1 cellular context compared by ENCODE assay signal in the genomic region with DNA sequence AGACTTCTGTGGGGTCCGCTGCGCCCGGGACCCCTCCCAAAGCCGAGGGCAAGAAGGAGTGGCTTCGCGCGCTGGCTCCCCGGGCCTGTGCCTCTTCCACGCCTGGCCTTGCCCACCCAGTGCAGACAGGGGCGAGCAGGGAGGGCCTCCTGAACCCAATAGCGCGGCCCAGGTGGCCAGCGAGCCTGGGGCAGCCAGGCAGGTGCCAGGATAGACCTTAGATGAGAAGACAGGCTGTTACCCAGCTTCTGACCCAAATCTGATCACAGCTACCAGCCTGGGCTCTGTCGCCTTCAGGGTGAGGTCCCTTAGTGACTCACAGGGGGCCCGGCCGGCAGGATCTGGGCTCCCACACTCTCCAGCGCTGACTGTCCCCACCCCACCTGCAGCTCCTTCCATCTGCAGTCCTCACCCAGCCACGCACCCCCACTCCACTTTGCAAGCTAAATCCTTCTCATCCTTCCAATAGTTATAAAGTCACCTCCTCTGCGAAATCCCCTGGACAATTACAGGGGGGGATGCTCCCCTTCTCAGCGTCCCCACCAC.
TF ChIP-seq lines count a peak whose summit lies in the region.

No MANE protein-coding gene starts in this region.

TF ChIP-seq in HepG2, 621 proteins besides CTCF, POLR2A, EP300 and RAD21:
- TF ChIP-seq ZNF143 (CRISPR knock-in tag; IDR thresholded peaks at IDR 0.05) (no peak), BORCS8-MEF2B (CRISPR knock-in tag; IDR thresholded peaks at IDR 0.05) (no peak), ZSCAN20 (CRISPR knock-in tag; IDR thresholded peaks at IDR 0.05; ENCODE audit: borderline replicate concordance) (no peak), RFX3 (CRISPR knock-in tag; IDR thresholded peaks at IDR 0.05) (no peak), SAP130 (CRISPR knock-in tag; IDR thresholded peaks at IDR 0.05; ENCODE audit: low read depth) (no peak), NFRKB (IDR thresholded peaks at IDR 0.05) (no peak), DMAP1 (CRISPR knock-in tag; IDR thresholded peaks at IDR 0.05) (no peak), RBM22 (optimal IDR thresholded peaks at IDR 0.05; ENCODE audit: low read length) (no peak), ISL2 (CRISPR knock-in tag; IDR thresholded peaks at IDR 0.05) (no peak), ZNF550 (CRISPR knock-in tag; IDR thresholded peaks at IDR 0.05; ENCODE audit: borderline replicate concordance) (no peak), ZNF446 (CRISPR knock-in tag; IDR thresholded peaks at IDR 0.05) (no peak), CAMTA2 (CRISPR knock-in tag; IDR thresholded peaks at IDR 0.05; ENCODE audit: borderline replicate concordance) (no peak)
- TF ChIP-seq, protein P1, sequence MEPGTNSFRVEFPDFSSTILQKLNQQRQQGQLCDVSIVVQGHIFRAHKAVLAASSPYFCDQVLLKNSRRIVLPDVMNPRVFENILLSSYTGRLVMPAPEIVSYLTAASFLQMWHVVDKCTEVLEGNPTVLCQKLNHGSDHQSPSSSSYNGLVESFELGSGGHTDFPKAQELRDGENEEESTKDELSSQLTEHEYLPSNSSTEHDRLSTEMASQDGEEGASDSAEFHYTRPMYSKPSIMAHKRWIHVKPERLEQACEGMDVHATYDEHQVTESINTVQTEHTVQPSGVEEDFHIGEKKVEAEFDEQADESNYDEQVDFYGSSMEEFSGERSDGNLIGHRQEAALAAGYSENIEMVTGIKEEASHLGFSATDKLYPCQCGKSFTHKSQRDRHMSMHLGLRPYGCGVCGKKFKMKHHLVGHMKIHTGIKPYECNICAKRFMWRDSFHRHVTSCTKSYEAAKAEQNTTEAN (CRISPR knock-in tag; conservative IDR thresholded peaks at IDR 0.05), result no peak
- TF ChIP-seq, protein P2, sequence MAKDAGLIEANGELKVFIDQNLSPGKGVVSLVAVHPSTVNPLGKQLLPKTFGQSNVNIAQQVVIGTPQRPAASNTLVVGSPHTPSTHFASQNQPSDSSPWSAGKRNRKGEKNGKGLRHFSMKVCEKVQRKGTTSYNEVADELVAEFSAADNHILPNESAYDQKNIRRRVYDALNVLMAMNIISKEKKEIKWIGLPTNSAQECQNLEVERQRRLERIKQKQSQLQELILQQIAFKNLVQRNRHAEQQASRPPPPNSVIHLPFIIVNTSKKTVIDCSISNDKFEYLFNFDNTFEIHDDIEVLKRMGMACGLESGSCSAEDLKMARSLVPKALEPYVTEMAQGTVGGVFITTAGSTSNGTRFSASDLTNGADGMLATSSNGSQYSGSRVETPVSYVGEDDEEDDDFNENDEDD (CRISPR knock-in tag; IDR thresholded peaks at IDR 0.05; ENCODE audit: borderline replicate concordance), result no peak
- TF ChIP-seq, protein P3, sequence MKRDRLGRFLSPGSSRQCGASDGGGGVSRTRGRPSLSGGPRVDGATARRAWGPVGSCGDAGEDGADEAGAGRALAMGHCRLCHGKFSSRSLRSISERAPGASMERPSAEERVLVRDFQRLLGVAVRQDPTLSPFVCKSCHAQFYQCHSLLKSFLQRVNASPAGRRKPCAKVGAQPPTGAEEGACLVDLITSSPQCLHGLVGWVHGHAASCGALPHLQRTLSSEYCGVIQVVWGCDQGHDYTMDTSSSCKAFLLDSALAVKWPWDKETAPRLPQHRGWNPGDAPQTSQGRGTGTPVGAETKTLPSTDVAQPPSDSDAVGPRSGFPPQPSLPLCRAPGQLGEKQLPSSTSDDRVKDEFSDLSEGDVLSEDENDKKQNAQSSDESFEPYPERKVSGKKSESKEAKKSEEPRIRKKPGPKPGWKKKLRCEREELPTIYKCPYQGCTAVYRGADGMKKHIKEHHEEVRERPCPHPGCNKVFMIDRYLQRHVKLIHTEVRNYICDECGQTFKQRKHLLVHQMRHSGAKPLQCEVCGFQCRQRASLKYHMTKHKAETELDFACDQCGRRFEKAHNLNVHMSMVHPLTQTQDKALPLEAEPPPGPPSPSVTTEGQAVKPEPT (CRISPR knock-in tag; IDR thresholded peaks at IDR 0.05; ENCODE audit: low read depth), result no peak
- TF ChIP-seq, protein P4, sequence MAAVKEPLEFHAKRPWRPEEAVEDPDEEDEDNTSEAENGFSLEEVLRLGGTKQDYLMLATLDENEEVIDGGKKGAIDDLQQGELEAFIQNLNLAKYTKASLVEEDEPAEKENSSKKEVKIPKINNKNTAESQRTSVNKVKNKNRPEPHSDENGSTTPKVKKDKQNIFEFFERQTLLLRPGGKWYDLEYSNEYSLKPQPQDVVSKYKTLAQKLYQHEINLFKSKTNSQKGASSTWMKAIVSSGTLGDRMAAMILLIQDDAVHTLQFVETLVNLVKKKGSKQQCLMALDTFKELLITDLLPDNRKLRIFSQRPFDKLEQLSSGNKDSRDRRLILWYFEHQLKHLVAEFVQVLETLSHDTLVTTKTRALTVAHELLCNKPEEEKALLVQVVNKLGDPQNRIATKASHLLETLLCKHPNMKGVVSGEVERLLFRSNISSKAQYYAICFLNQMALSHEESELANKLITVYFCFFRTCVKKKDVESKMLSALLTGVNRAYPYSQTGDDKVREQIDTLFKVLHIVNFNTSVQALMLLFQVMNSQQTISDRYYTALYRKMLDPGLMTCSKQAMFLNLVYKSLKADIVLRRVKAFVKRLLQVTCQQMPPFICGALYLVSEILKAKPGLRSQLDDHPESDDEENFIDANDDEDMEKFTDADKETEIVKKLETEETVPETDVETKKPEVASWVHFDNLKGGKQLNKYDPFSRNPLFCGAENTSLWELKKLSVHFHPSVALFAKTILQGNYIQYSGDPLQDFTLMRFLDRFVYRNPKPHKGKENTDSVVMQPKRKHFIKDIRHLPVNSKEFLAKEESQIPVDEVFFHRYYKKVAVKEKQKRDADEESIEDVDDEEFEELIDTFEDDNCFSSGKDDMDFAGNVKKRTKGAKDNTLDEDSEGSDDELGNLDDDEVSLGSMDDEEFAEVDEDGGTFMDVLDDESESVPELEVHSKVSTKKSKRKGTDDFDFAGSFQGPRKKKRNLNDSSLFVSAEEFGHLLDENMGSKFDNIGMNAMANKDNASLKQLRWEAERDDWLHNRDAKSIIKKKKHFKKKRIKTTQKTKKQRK (IDR thresholded peaks at IDR 0.05; ENCODE audit: low read length), result no peak
- TF ChIP-seq, protein P5, sequence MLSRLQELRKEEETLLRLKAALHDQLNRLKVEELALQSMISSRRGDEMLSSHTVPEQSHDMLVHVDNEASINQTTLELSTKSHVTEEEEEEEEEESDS (CRISPR knock-in tag; IDR thresholded peaks at IDR 0.05; ENCODE audit: borderline replicate concordance), result no peak
